Comparison of ENCODE assay signal across 8 cellular contexts in the genomic region with DNA sequence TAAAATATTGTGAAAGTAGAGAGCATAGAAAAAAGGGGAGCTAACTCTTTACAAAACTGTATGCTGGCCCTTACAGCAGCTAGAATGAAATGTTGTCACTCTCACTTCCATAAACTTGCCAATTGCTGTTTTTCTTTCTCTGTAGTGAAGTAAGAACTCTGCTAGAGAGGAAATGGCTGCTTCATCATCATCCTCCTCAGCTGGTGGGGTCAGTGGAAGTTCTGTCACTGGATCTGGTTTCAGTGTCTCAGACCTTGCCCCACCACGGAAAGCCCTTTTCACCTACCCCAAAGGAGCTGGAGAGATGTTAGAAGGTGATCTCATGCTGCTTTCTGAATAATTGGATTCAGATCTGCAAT. TPM values are rescaled to one million over a fixed set of nuclear protein-coding genes. Genes with fewer than 3 reads are reported as not detected.
DNase-seq lines count a peak whose midpoint lies in the region; TF ChIP-seq lines count a peak whose summit lies in the region.

No MANE protein-coding gene starts in this region.

- peaks cover 54% of the 10 kb centered on the region for H3K4me1 ChIP-seq in CD8-positive, alpha-beta memory T cell (ENCODE audit: insufficient read depth, low read length)
- H3K4me1 ChIP-seq in OCI-LY3 (ENCODE audit: low read length) = peaks cover 24% of the 10 kb centered on the region
- peaks cover 37 to 81% (median 71%) of the 10 kb centered on the region in 4 donors for H3K4me1 ChIP-seq in esophagus muscularis mucosa
- H3K4me1 ChIP-seq in prostate gland (replicated peaks) = no peaks in the 10 kb centered on the region

- H3K27ac ChIP-seq in CD8-positive, alpha-beta memory T cell (ENCODE audit: low read depth, low read length) = no peak overlapping the region
- H3K27ac ChIP-seq in OCI-LY3 (ENCODE audit: low read length) (peak overlapping the region; percentile 38), esophagus muscularis mucosa (replicated peaks in 1 of 4) (peak overlapping the region; percentile 65 to 79 (median 72)), prostate gland (peak overlapping the region; percentile 65 to 66)

- no peak overlapping the region for H3K4me3 ChIP-seq in CD8-positive, alpha-beta memory T cell (ENCODE audit: low read length)
- H3K4me3 ChIP-seq in OCI-LY3 (ENCODE audit: low read length) (no peak overlapping the region), esophagus muscularis mucosa (no peak overlapping the region), prostate gland (no peak overlapping the region)

- no peaks in the 10 kb centered on the region for H3K27me3 ChIP-seq in CD8-positive, alpha-beta memory T cell (ENCODE audit: insufficient read depth, low read length, poor library complexity, severe bottlenecking)
- no peaks in the 10 kb centered on the region for H3K27me3 ChIP-seq in OCI-LY3 (ENCODE audit: low read depth, low read length)
- H3K27me3 ChIP-seq in esophagus muscularis mucosa = no peaks in the 10 kb centered on the region
- no peaks in the 10 kb centered on the region for H3K27me3 ChIP-seq in prostate gland (replicated peaks; ENCODE audit: insufficient read depth)

- H3K36me3 ChIP-seq in CD8-positive, alpha-beta memory T cell (ENCODE audit: insufficient read depth, low read length) = peaks cover 28% of the 10 kb centered on the region
- H3K36me3 ChIP-seq in OCI-LY3 (replicated peaks; ENCODE audit: low read depth, low read length) = peaks cover 3% of the 10 kb centered on the region
- peaks cover 0 to 46% (median 34%) of the 10 kb centered on the region in 4 donors for H3K36me3 ChIP-seq in esophagus muscularis mucosa
- H3K36me3 ChIP-seq in prostate gland = no peaks in the 10 kb centered on the region

- peaks cover 4% of the 10 kb centered on the region; the same call in 1 of the 2 replicates for H4K20me1 ChIP-seq in OCI-LY3 (ENCODE audit: insufficient read depth, low read length)

- no peak for TF ChIP-seq EP300 in esophagus muscularis mucosa (IDR thresholded peaks at IDR 0.05)

- no peaks in the 10 kb centered on the region for H3K27me3 Mint-ChIP-seq in CD8-positive, alpha-beta memory T cell

- H3K36me3 Mint-ChIP-seq in CD8-positive, alpha-beta memory T cell = peaks cover 0 to 44% (median 10%) of the 10 kb centered on the region in 3 donors

- CTCF ChIA-PET in CD8-positive, alpha-beta memory T cell (lab: Charles Lee) = interaction anchor here (0.7 to 2.0 kb wide), 7 partner anchors 9 to 327 kb away, joined by 3 to 10 read pairs (median 4); no protein-coding TSS in a partner anchor

- POLR2A ChIA-PET in CD8-positive, alpha-beta memory T cell (lab: Charles Lee) = interaction anchor here (0.5 to 0.6 kb wide), 2 partner anchors 76 to 325 kb away, joined by 4 to 11 read pairs; no protein-coding TSS in a partner anchor

- no peak for TF ChIP-seq CTCF in OCI-LY3 (IDR thresholded peaks at IDR 0.05; ENCODE audit: low read depth, low read length)
- TF ChIP-seq CTCF in esophagus muscularis mucosa (IDR thresholded peaks at IDR 0.05) = no peak
- no peak for TF ChIP-seq CTCF in prostate gland (IDR thresholded peaks at IDR 0.05)

- WGBS in esophagus muscularis mucosa = 64% methylated on average over 1 of the region's 1 CpG
- 45% methylated on average over 1 of the region's 1 CpG for WGBS in prostate gland

- peak overlapping the region in 2 of 7 donors; percentile 9 to 40 for H3K4me3 Mint-ChIP-seq in CD8-positive, alpha-beta memory T cell

- no peak overlapping the region for H3K9ac ChIP-seq in OCI-LY3 (ENCODE audit: low read length)

- peaks cover 42 to 61% (median 47%) of the 10 kb centered on the region in 3 donors for H3K4me1 Mint-ChIP-seq in CD8-positive, alpha-beta memory T cell

- H3K9me3 Mint-ChIP-seq in CD8-positive, alpha-beta memory T cell = no peaks in the 10 kb centered on the region

- H3K27ac Mint-ChIP-seq in CD8-positive, alpha-beta memory T cell = peak overlapping the region in 7 of 8 donors; percentile 18 to 76 (median 38)

- peaks cover 9% of the 10 kb centered on the region for H3K79me2 ChIP-seq in OCI-LY3 (ENCODE audit: low read length)

- DNase-seq in CD8-positive, alpha-beta memory T cell = no peak
- DNase-seq in esophagus muscularis mucosa (ENCODE audit: extremely low spot score) (no peak), prostate gland (ENCODE audit: low spot score) (no peak), SHP77 treated with DMSO at 0.1 percent for 48 hours (lab: John Stamatoyannopoulos, UW) (no peak), posterior vena cava (ENCODE audit: low spot score) (no peak), cerebellum (ENCODE audit: low spot score) (no peak), ureter (ENCODE audit: low spot score) (no peak)

- TF ChIP-seq POLR2A in esophagus muscularis mucosa (IDR thresholded peaks at IDR 0.05; ENCODE audit: low read depth) = no peak
- TF ChIP-seq POLR2A in prostate gland (IDR thresholded peaks at IDR 0.05) = no peak

- intact Hi-C loops in esophagus muscularis mucosa (cut with DNase I) (loop anchor here (5.0 to 10.0 kb wide), 2 partner anchors 114 to 269 kb away; no protein-coding TSS in a partner anchor), prostate gland (cut with DNase I) (no loop called here), posterior vena cava (cut with DNase I) (loop anchor here in 1 of 2 donors (10.0 kb wide), 1 partner anchor 111 kb away; no protein-coding TSS in a partner anchor)

- H3K4me2 ChIP-seq in OCI-LY3 (ENCODE audit: low read length) = peak overlapping the region; percentile 30

- H2AFZ ChIP-seq in OCI-LY3 (ENCODE audit: low read depth, low read length) = no peak overlapping the region

- H3K9me3 ChIP-seq in CD8-positive, alpha-beta memory T cell (ENCODE audit: low read length) = no peaks in the 10 kb centered on the region
- H3K9me3 ChIP-seq in OCI-LY3 (ENCODE audit: insufficient read depth, low read length) (no peaks in the 10 kb centered on the region), esophagus muscularis mucosa (no peaks in the 10 kb centered on the region), prostate gland (no peaks in the 10 kb centered on the region)

RNA-seq across cellular contexts. Expression of a gene that starts 7.6 kb away (rescaled TPM):
- 10 to 100 TPM; 36.3 to 43.2 TPM for total RNA-seq in CD8-positive, alpha-beta memory T cell
- polyA plus RNA-seq in CD8-positive, alpha-beta memory T cell = 19.1 TPM
- total RNA-seq in esophagus muscularis mucosa = 10 to 100 TPM; 23.5 to 37.8 (median 29.8) TPM
- 10 to 100 TPM; 14.8 to 38.3 TPM for total RNA-seq in prostate gland
- total RNA-seq in posterior vena cava = 10 to 100 TPM; 28.3 to 37.7 TPM
- total RNA-seq in cerebellum = 35.2 TPM
- total RNA-seq in ureter = 39.3 TPM

RNA-seq across cellular contexts. Expression of a gene that starts 7.9 kb away (rescaled TPM):
- 10 to 100 TPM; 68.1 to 78.3 TPM for total RNA-seq in CD8-positive, alpha-beta memory T cell
- 329 TPM for polyA plus RNA-seq in CD8-positive, alpha-beta memory T cell
- 100 to 1,000 TPM; 106 to 157 (median 143) TPM for total RNA-seq in esophagus muscularis mucosa
- 100 to 1,000 TPM in 1 of 2 donors, 10 to 100 TPM in 1; 73.4 to 123 TPM for total RNA-seq in prostate gland
- 10 to 100 TPM; 77.4 to 95.3 TPM for total RNA-seq in posterior vena cava
- total RNA-seq in cerebellum = 37.3 TPM
- 134 TPM for total RNA-seq in ureter

RNA-seq across cellular contexts. Expression of a gene that starts 50.0 kb away (rescaled TPM):
- total RNA-seq in CD8-positive, alpha-beta memory T cell = 100 to 1,000 TPM; 144 to 156 TPM
- polyA plus RNA-seq in CD8-positive, alpha-beta memory T cell = 183 TPM
- total RNA-seq in esophagus muscularis mucosa (100 to 1,000 TPM in 3 of 4 donors, 10 to 100 TPM in 1; 77.4 to 247 (median 146) TPM), prostate gland (100 to 1,000 TPM; 259 to 265 TPM), posterior vena cava (100 to 1,000 TPM; 208 to 244 TPM), cerebellum (60.5 TPM), ureter (525 TPM)
